Comparison of ENCODE assay signal across 8 cellular contexts in the genomic region with DNA sequence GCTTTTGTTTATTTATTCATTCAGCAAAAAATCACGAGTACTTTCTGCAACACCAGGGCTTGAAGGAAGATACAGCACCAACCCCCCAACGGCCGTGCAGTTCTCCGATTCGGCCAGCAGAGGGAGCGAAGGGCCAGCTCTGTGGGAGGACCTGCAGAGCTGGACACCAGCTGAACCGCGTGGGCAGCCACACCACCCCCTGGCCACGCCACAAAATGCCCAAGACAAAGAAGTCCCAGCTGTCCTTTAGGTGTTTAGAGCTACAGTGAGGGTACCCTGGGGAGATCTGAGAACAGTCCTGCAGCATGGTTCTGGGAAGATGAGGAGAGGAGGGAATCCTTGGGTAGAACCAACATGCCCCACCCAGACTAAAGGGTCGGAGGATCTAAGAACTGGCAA.
DNase-seq lines count a peak whose midpoint lies in the region; ATAC-seq and TF ChIP-seq lines count a peak whose summit lies in the region.

No MANE protein-coding gene starts in this region.

- H3K4me3 ChIP-seq in Panc1 (ENCODE audit: low read depth in 2 of 2, low read length in 2 of 2) (0 out of 4 replicates have a peak overlapping the region, but pooled peaks of 1 of the 2 experiments have one; percentile 16), fibroblast of mammary gland (ENCODE audit: control insufficient read depth, low read depth, low read length) (no peak overlapping the region), neuronal stem cell (ENCODE audit: low read length in 2 of 2) (no peak overlapping the region), stomach (no peak overlapping the region)

- H3K36me3 ChIP-seq in Panc1 (ENCODE audit: control insufficient read depth, insufficient read depth, low read length) (no peaks in the 10 kb centered on the region), neuronal stem cell (replicated peaks in 1 of 2; ENCODE audit: control insufficient read depth in 2 of 2, insufficient read depth in 2 of 2, low read length in 2 of 2) (no peaks in the 10 kb centered on the region), stomach (no peaks in the 10 kb centered on the region)

- H3K9me3 ChIP-seq in Panc1 (ENCODE audit: control insufficient read depth, insufficient read depth, low read depth, low read length) (no peaks in the 10 kb centered on the region), neuronal stem cell (replicated peaks in 1 of 2; ENCODE audit: control insufficient read depth in 2 of 2, insufficient read depth in 1 of 2, low read depth in 1 of 2, low read length in 2 of 2) (no peaks in the 10 kb centered on the region), stomach (no peaks in the 10 kb centered on the region)

- no peak overlapping the region for H3K27ac Mint-ChIP-seq in activated T-helper 1 cell treated with anti-CD3 and anti-CD28 coated beads, Interleukin-12 subunit alpha, Interleukin-12 subunit beta, Interleukin-2, Interleukin-4 antibody, amounts not matched to agents 30 ng/mL and 10 ng/mL and 1 ng/mL, durations not matched to agents 14 hours and 24 hours and 36 hours

- no peak overlapping the region for H3K14ac ChIP-seq in neuronal stem cell (ENCODE audit: low read length)

- TF ChIP-seq POLR2A in stomach (IDR thresholded peaks at IDR 0.05) = no peak

- H3K27me3 ChIP-seq in Panc1 (ENCODE audit: control insufficient read depth, insufficient read depth, low read length) (no peaks in the 10 kb centered on the region), neuronal stem cell (ENCODE audit: control insufficient read depth in 3 of 3, insufficient read depth in 3 of 3, low read depth in 1 of 3, low read length in 3 of 3) (no peaks in the 10 kb centered on the region), stomach (no peaks in the 10 kb centered on the region)

- no peak overlapping the region for H3K9ac ChIP-seq in neuronal stem cell (ENCODE audit: low read depth, low read length, poor library complexity)

- no peaks in the 10 kb centered on the region for H3K27me3 Mint-ChIP-seq in activated T-helper 1 cell treated with anti-CD3 and anti-CD28 coated beads, Interleukin-12 subunit alpha, Interleukin-12 subunit beta, Interleukin-2, Interleukin-4 antibody, amounts not matched to agents 30 ng/mL and 10 ng/mL and 1 ng/mL, durations not matched to agents 14 hours and 24 hours and 36 hours (ENCODE audit: insufficient read depth)

- no peaks in the 10 kb centered on the region for H3K4me1 ChIP-seq in Panc1 (ENCODE audit: control insufficient read depth, insufficient read depth, low read length)
- H3K4me1 ChIP-seq in neuronal stem cell (ENCODE audit: control insufficient read depth in 2 of 2, insufficient read depth in 1 of 2, low read depth in 1 of 2, low read length in 2 of 2) = peaks cover 0 to 4% of the 10 kb centered on the region in 2 donors
- H3K4me1 ChIP-seq in stomach = peaks cover 0 to 45% (median 12%) of the 10 kb centered on the region in 4 donors

- H4K91ac ChIP-seq in neuronal stem cell (ENCODE audit: low read depth, low read length, poor library complexity) = no peak overlapping the region

- no peak overlapping the region for H2BK5ac ChIP-seq in neuronal stem cell (ENCODE audit: low read length)

- peaks cover 33% of the 10 kb centered on the region for H3K4me1 Mint-ChIP-seq in activated T-helper 1 cell treated with anti-CD3 and anti-CD28 coated beads, Interleukin-12 subunit alpha, Interleukin-12 subunit beta, Interleukin-2, Interleukin-4 antibody, amounts not matched to agents 30 ng/mL and 10 ng/mL and 1 ng/mL, durations not matched to agents 14 hours and 24 hours and 36 hours (ENCODE audit: low read depth)

- no peak overlapping the region for H3K4me3 Mint-ChIP-seq in activated T-helper 1 cell treated with anti-CD3 and anti-CD28 coated beads, Interleukin-12 subunit alpha, Interleukin-12 subunit beta, Interleukin-2, Interleukin-4 antibody, amounts not matched to agents 30 ng/mL and 10 ng/mL and 1 ng/mL, durations not matched to agents 14 hours and 24 hours and 36 hours

- H3K23ac ChIP-seq in neuronal stem cell (ENCODE audit: low read depth, low read length, poor library complexity) = no peak overlapping the region

- no peak overlapping the region for H3K4me2 ChIP-seq in neuronal stem cell (ENCODE audit: insufficient read depth, low read length, poor library complexity, severe bottlenecking)

- H2BK120ac ChIP-seq in neuronal stem cell (ENCODE audit: low read depth, low read length) = no peak overlapping the region

- CTCF ChIA-PET in Panc1 (lab: Charles Lee) = interaction anchor here (0.6 to 1.3 kb wide), 2 partner anchors 114 to 199 kb away, joined by 5 to 6 read pairs; no protein-coding TSS in a partner anchor

- H3K27ac ChIP-seq in Panc1 (ENCODE audit: low read length) (no peak overlapping the region), neuronal stem cell (replicated peaks; ENCODE audit: low read length) (no peak overlapping the region), stomach (no peak overlapping the region)

- ATAC-seq in GM19025 (IDR thresholded peaks at IDR 0.05; ENCODE audit: low read depth, unreplicated experiment) (peak; percentile 68), Panc1 (peak; percentile 95)

- intact Hi-C loops in Panc1 (cut with micrococcal nuclease; ENCODE audit: unreplicated experiment) = loop anchor here (5.0 kb wide), 2 partner anchors 79 to 199 kb away; no protein-coding TSS in a partner anchor
- intact Hi-C loops in activated T-helper 1 cell treated with anti-CD3 and anti-CD28 coated beads, Interleukin-12 subunit alpha, Interleukin-12 subunit beta, Interleukin-2, Interleukin-4 antibody, amounts not matched to agents 30 ng/mL and 10 ng/mL and 1 ng/mL, durations not matched to agents 14 hours and 24 hours and 36 hours (cut with micrococcal nuclease) = loop anchor here (1.0 to 5.0 kb wide), 4 partner anchors 83 to 434 kb away; a partner anchor contains a TSS
- intact Hi-C loops in stomach (cut with DNase I; ENCODE audit: low total_unique reads) = loop anchor here (5.0 to 10.0 kb wide), 2 partner anchors 82 to 189 kb away; a partner anchor contains a TSS

- TF ChIP-seq CTCF in Panc1 (IDR thresholded peaks at IDR 0.05) (peak; percentile 91), fibroblast of mammary gland (conservative IDR thresholded peaks at IDR 0.05; ENCODE audit: control insufficient read depth, insufficient read depth, low read depth, low read length) (peak; percentile 98), stomach (IDR thresholded peaks at IDR 0.05) (peak in 6 of 7 experiments; percentile 81 to 99 (median 98))

- no peaks in the 10 kb centered on the region for H3K79me1 ChIP-seq in neuronal stem cell (ENCODE audit: low read depth, low read length)

- H3K9me3 Mint-ChIP-seq in activated T-helper 1 cell treated with anti-CD3 and anti-CD28 coated beads, Interleukin-12 subunit alpha, Interleukin-12 subunit beta, Interleukin-2, Interleukin-4 antibody, amounts not matched to agents 30 ng/mL and 10 ng/mL and 1 ng/mL, durations not matched to agents 14 hours and 24 hours and 36 hours = no peaks in the 10 kb centered on the region

- H3K18ac ChIP-seq in neuronal stem cell (ENCODE audit: low read length) = peak overlapping the region; percentile 44

- POLR2A ChIA-PET in Panc1 (lab: Charles Lee) = no interaction called here

- peak; percentile 94 for DNase-seq in AG20443 (ENCODE audit: low spot score)
- DNase-seq in HK-2 (ENCODE audit: unreplicated experiment) = peak; percentile 86
- peak; percentile 53 for DNase-seq in Panc1 (ENCODE audit: low read depth, low spot score)
- peak; percentile 59 for DNase-seq in activated T-helper 1 cell treated with anti-CD3 and anti-CD28 coated beads, Interleukin-12 subunit alpha, Interleukin-12 subunit beta, Interleukin-2, Interleukin-4 antibody, amounts not matched to agents 30 ng/mL and 10 ng/mL and 1 ng/mL, durations not matched to agents 14 hours and 24 hours and 36 hours (ENCODE audit: low spot score)
- DNase-seq in fibroblast of mammary gland (ENCODE audit: low read depth) = peak; percentile 70
- peak; percentile 57 for DNase-seq in neuronal stem cell (ENCODE audit: low spot score)
- DNase-seq in stomach = peak; percentile 87

- peak overlapping the region; percentile 75 for H2AFZ ChIP-seq in neuronal stem cell (ENCODE audit: low read length)

- no peak overlapping the region for H2BK15ac ChIP-seq in neuronal stem cell (ENCODE audit: low read length)

- H4K8ac ChIP-seq in neuronal stem cell (ENCODE audit: low read depth, low read length) = no peak overlapping the region

- H2AK5ac ChIP-seq in neuronal stem cell (ENCODE audit: low read depth, low read length) = no peak overlapping the region

- H2BK12ac ChIP-seq in neuronal stem cell (ENCODE audit: low read length) = no peak overlapping the region

- in situ Hi-C loops in Panc1 (cut with HindIII; ENCODE audit: low pct_unique_long_range_greater_than_20kb, low sequenced_read_pairs) = no loop called here

- peaks cover 7% of the 10 kb centered on the region for H3K36me3 Mint-ChIP-seq in activated T-helper 1 cell treated with anti-CD3 and anti-CD28 coated beads, Interleukin-12 subunit alpha, Interleukin-12 subunit beta, Interleukin-2, Interleukin-4 antibody, amounts not matched to agents 30 ng/mL and 10 ng/mL and 1 ng/mL, durations not matched to agents 14 hours and 24 hours and 36 hours (ENCODE audit: low read depth)

- no CpG with 5 or more reads among the region's 10 CpGs for WGBS in neuronal stem cell (ENCODE audit: extremely low coverage in 2 of 2, insufficient read length in 2 of 2, insufficient replicate concordance in 1 of 2), 2 donors
- 4 to 8% (median 6%) methylated on average over 10 of the region's 10 CpGs for WGBS in stomach, 5 donors

- no peak overlapping the region for H3K4ac ChIP-seq in neuronal stem cell (ENCODE audit: low read length)

- no peak for TF ChIP-seq EP300 in stomach (IDR thresholded peaks at IDR 0.05)

- no TSS peak for BruUV-seq in Panc1 (replicated peaks; lab: Mats Ljungman, UMichigan)
